ENCODE assay signal across 8 cellular contexts in genomic region chr1:110003747-110004428, GRCh38. TPM values are rescaled to one million over a fixed set of nuclear protein-coding genes. Genes with fewer than 3 reads are reported as not detected.
DNase-seq lines count a peak whose midpoint lies in the region; ATAC-seq, FAIRE-seq and TF ChIP-seq lines count a peak whose summit lies in the region.

No MANE protein-coding gene starts in this region.

- 7 to 8% methylated on average over 8 of the region's 8 CpGs for WGBS in pancreas, 2 donors

- intact Hi-C loops in pancreas (cut with DNase I): no loop called here

- DNase-seq in H54 (ENCODE audit: insufficient read length, low spot score) (peak; percentile 56), NB4 (ENCODE audit: low read depth) (peak; percentile 92), activated T-cell treated with anti-CD3 and anti-CD28 coated beads for 48 hours (ENCODE audit: low read depth) (peak; percentile 29), foreskin keratinocyte (peak; percentile 98 to 99), pancreas (peak in 5 of 6 donors; percentile 50 to 69 (median 67)), NCI-H187 treated with DMSO at 0.1 percent for 48 hours (lab: John Stamatoyannopoulos, UW) (no peak), immature natural killer cell (no peak)

- H3K9me3 ChIP-seq in ES-I3 (ENCODE audit: control insufficient read depth, insufficient read depth, low read length) (no peaks in the 10 kb centered on the region), pancreas (no peaks in the 10 kb centered on the region)

- H3K36me3 Mint-ChIP-seq in immature natural killer cell: peaks cover 0 to 6% (median 0%) of the 10 kb centered on the region in 3 donors

- no peaks in the 10 kb centered on the region for H3K9me3 Mint-ChIP-seq in immature natural killer cell

- H3K4me1 Mint-ChIP-seq in immature natural killer cell: peaks cover 10 to 21% of the 10 kb centered on the region in 2 donors

- no peaks in the 10 kb centered on the region for H3K27me3 ChIP-seq in foreskin keratinocyte
- H3K27me3 ChIP-seq in pancreas: no peaks in the 10 kb centered on the region

- no peaks in the 10 kb centered on the region for H3K27me3 Mint-ChIP-seq in immature natural killer cell (ENCODE audit: low read depth in 3 of 3)

- no peak overlapping the region for H3K4me3 Mint-ChIP-seq in immature natural killer cell

- FAIRE-seq in H54 (lab: Jason Lieb, UNC) (peak; percentile 100), pancreas (lab: Jason Lieb, UNC) (peak; percentile 80)

- peak overlapping the region in 3 of 6 donors; percentile 14 to 42 (median 28) for H3K27ac Mint-ChIP-seq in immature natural killer cell

- TF ChIP-seq POLR2A in H54 (IDR thresholded peaks at IDR 0.05; ENCODE audit: low read depth, low read length) (no peak), NB4 (IDR thresholded peaks at IDR 0.05; ENCODE audit: extremely low read depth, insufficient read length) (no peak)

- ATAC-seq in foreskin keratinocyte (peak; percentile 96), pancreas (peak; percentile 91 to 95 (median 92))

- peak overlapping the region; percentile 32 for H3K4me3 ChIP-seq in NB4 (ENCODE audit: low read depth, low read length)
- peak overlapping the region in 1 of 4 donors; percentile 7 for H3K4me3 ChIP-seq in pancreas

- H3K27ac ChIP-seq in foreskin keratinocyte (peak overlapping the region; percentile 70), pancreas (peak overlapping the region in 3 of 4 donors; percentile 9 to 68 (median 62))

- H3K4me1 ChIP-seq in ES-I3 (ENCODE audit: insufficient read depth, low read length) (peaks cover 46% of the 10 kb centered on the region), foreskin keratinocyte (peaks cover 26% of the 10 kb centered on the region), pancreas (peaks cover 29 to 48% (median 30%) of the 10 kb centered on the region in 3 donors)

- peak overlapping the region; percentile 21 for H3K9ac ChIP-seq in ES-I3 (ENCODE audit: low read depth, low read length)

- TF ChIP-seq CTCF in NB4 (IDR thresholded peaks at IDR 0.05; ENCODE audit: low read depth, low read length) (no peak), foreskin keratinocyte (conservative IDR thresholded peaks at IDR 0.05) (no peak), pancreas (IDR thresholded peaks at IDR 0.05) (no peak)

- no peaks in the 10 kb centered on the region; the same call in 1 of the 2 replicates for H3K36me3 ChIP-seq in ES-I3 (ENCODE audit: insufficient read depth, low read length)
- H3K36me3 ChIP-seq in pancreas: peaks cover 0 to 2% (median 0%) of the 10 kb centered on the region in 3 donors

RNA-seq across cellular contexts. Expression of gene AHCYL1, which starts 19.3 kb away (rescaled TPM):
- total RNA-seq in foreskin keratinocyte (42.6 and 45.5 TPM in 2 replicates), pancreas (10 to 100 TPM; 44.5 to 85.5 (median 50.1) TPM)
- polyA plus RNA-seq in foreskin keratinocyte (22.1 and 25.2 TPM in 2 replicates), pancreas (10 to 100 TPM; 29.8 to 55.1 TPM), immature natural killer cell (10 to 100 TPM; 30.2 to 75.4 (median 46.4) TPM)

RNA-seq across cellular contexts. Expression of gene STRIP1, which starts 30.5 kb away (rescaled TPM):
- total RNA-seq in foreskin keratinocyte (28.4 and 29.3 TPM in 2 replicates), pancreas (10 to 100 TPM; 10.7 to 24.9 (median 13.1) TPM)
- polyA plus RNA-seq in foreskin keratinocyte (11.8 and 12.9 TPM in 2 replicates), pancreas (10 to 100 TPM; 15.9 to 20.4 TPM), immature natural killer cell (10 to 100 TPM; 17.7 to 30.4 (median 19.6) TPM)

Comparison
In these comparisons a context has a peak if more than half of its experiments do, and no peak if none do; other contexts are left out.
1. DNase-seq: peak in H54 (single experiment), NB4 (single experiment), activated T-cell treated with anti-CD3 and anti-CD28 coated beads for 48 hours (single experiment), foreskin keratinocyte (2 of 2) and pancreas (5 of 6); none in NCI-H187 treated with DMSO at 0.1 percent for 48 hours (single experiment) and immature natural killer cell (0 of 3).